In genomic region chr3:161915283-161915682, GRCh38 we compare ENCODE assay signal across 17 cellular contexts.
DNase-seq lines count a peak whose midpoint lies in the region; ATAC-seq, FAIRE-seq and TF ChIP-seq lines count a peak whose summit lies in the region.
"Had no signal": no experiment of that assay in that cellular context is flagged by ENCODE, and none has a peak within 500 bp of the region (broad histone marks: within the 10 kb centered on the region; RNA-seq: fewer than 3 reads in every experiment).

No MANE protein-coding gene starts in this region.

- H3K9me2 ChIP-seq in GM23338 (ENCODE audit: insufficient read depth), result no peaks in the 10 kb centered on the region

- H3K27ac Mint-ChIP-seq in GM23338 (no peak overlapping the region), astrocyte (ENCODE audit: unreplicated experiment) (no peak overlapping the region)
- H3K27ac Mint-ChIP-seq: mesothelial cell of epicardium; stimulated activated naive CD8-positive, alpha-beta T cell treated with anti-CD3 and anti-CD28 coated beads, Interleukin-15, amount 100 ng/mL, for 72 hours had no signal

- no peak overlapping the region for H3K27ac ChIP-seq in GM23338 (ENCODE audit: low read depth)
- peak overlapping the region; percentile 81 for H3K27ac ChIP-seq in astrocyte (ENCODE audit: low read depth, low read length)
- H3K27ac ChIP-seq in neuronal stem cell (replicated peaks; ENCODE audit: low read length), result no peak overlapping the region
- H3K27ac ChIP-seq: C4-2B, cardiac muscle cell, gastrocnemius medialis had no signal

- no peak overlapping the region for H2BK5ac ChIP-seq in neuronal stem cell (ENCODE audit: low read length)

- FAIRE-seq in astrocyte (lab: Jason Lieb, UNC), result no peak
- FAIRE-seq: endometrium had no signal

- H3K4me2 ChIP-seq in GM23338 (no peak overlapping the region), astrocyte (ENCODE audit: low read length) (peak overlapping the region; percentile 73), neuronal stem cell (ENCODE audit: insufficient read depth, low read length, poor library complexity, severe bottlenecking) (no peak overlapping the region)

- no peak for TF ChIP-seq CTCF in GM23338 (conservative IDR thresholded peaks at IDR 0.05; ENCODE audit: low read depth in 2 of 2)
- no peak for TF ChIP-seq CTCF in astrocyte (IDR thresholded peaks at IDR 0.05; ENCODE audit: insufficient read depth, low read depth, low read length)
- no peak for TF ChIP-seq CTCF in lower leg skin (IDR thresholded peaks at IDR 0.05)

- H3K9me3 ChIP-seq in astrocyte (ENCODE audit: insufficient read depth, low read depth, low read length) (peaks cover 5% of the 10 kb centered on the region), neuronal stem cell (replicated peaks in 1 of 2; ENCODE audit: control insufficient read depth in 2 of 2, insufficient read depth in 1 of 2, low read depth in 1 of 2, low read length in 2 of 2) (peaks cover 0 to 4% of the 10 kb centered on the region in 2 donors)
- H3K9me3 ChIP-seq: gastrocnemius medialis had no signal

- H3K9ac ChIP-seq in astrocyte (ENCODE audit: low read length) (peak overlapping the region; percentile 65), neuronal stem cell (ENCODE audit: low read depth, low read length, poor library complexity) (no peak overlapping the region)

- intact Hi-C loops in lower leg skin (cut with DNase I; ENCODE audit: low total_unique reads), result no loop called here

- H3K18ac ChIP-seq in neuronal stem cell (ENCODE audit: low read length), result no peak overlapping the region

- H3K36me3 ChIP-seq in GM23338 (ENCODE audit: insufficient read depth), result no peaks in the 10 kb centered on the region
- no peaks in the 10 kb centered on the region for H3K36me3 ChIP-seq in astrocyte (ENCODE audit: insufficient read depth, low read length)
- no peaks in the 10 kb centered on the region for H3K36me3 ChIP-seq in neuronal stem cell (replicated peaks in 1 of 2; ENCODE audit: control insufficient read depth in 2 of 2, insufficient read depth in 2 of 2, low read length in 2 of 2)
- H3K36me3 ChIP-seq: cardiac muscle cell, gastrocnemius medialis had no signal

- no peaks in the 10 kb centered on the region for H3K79me1 ChIP-seq in neuronal stem cell (ENCODE audit: low read depth, low read length)

- H3F3A ChIP-seq in GM23338 (replicated peaks; ENCODE audit: low read depth), result no peaks in the 10 kb centered on the region

- H4K20me1 ChIP-seq in GM23338 (replicated peaks; ENCODE audit: insufficient read depth), result no peaks in the 10 kb centered on the region
- no peaks in the 10 kb centered on the region for H4K20me1 ChIP-seq in astrocyte (ENCODE audit: insufficient read depth, low read length)

- WGBS in neuronal stem cell (ENCODE audit: extremely low coverage in 2 of 2, insufficient read length in 2 of 2, insufficient replicate concordance in 1 of 2), 2 donors, result no CpG with 5 or more reads among the region's 4 CpGs
- 56 to 57% methylated on average over 4 of the region's 4 CpGs for WGBS in lower leg skin, 2 donors

- no peak overlapping the region for H2BK120ac ChIP-seq in neuronal stem cell (ENCODE audit: low read depth, low read length)

- H3K4me1 ChIP-seq in GM23338 (ENCODE audit: insufficient read depth), result no peaks in the 10 kb centered on the region
- peaks cover 20% of the 10 kb centered on the region for H3K4me1 ChIP-seq in astrocyte (ENCODE audit: insufficient read depth, low read length)
- peaks cover 0 to 10% of the 10 kb centered on the region in 2 donors for H3K4me1 ChIP-seq in neuronal stem cell (ENCODE audit: control insufficient read depth in 2 of 2, insufficient read depth in 1 of 2, low read depth in 1 of 2, low read length in 2 of 2)
- H3K4me1 ChIP-seq: gastrocnemius medialis had no signal

- 0 out of 2 replicates have a peak overlapping the region, but pooled peaks have one; percentile 18 for H2AFZ ChIP-seq in GM23338
- H2AFZ ChIP-seq in astrocyte (ENCODE audit: low read depth, low read length), result peak overlapping the region; percentile 36
- H2AFZ ChIP-seq in neuronal stem cell (ENCODE audit: low read length), result peak overlapping the region; percentile 84

- H3K79me2 ChIP-seq in GM23338 (replicated peaks; ENCODE audit: insufficient read depth) (no peaks in the 10 kb centered on the region), astrocyte (ENCODE audit: insufficient read depth, low read length) (no peaks in the 10 kb centered on the region)

- H3K4me3 Mint-ChIP-seq in GM23338 (no peak overlapping the region), astrocyte (ENCODE audit: unreplicated experiment) (no peak overlapping the region)
- H3K4me3 Mint-ChIP-seq: mesothelial cell of epicardium; stimulated activated naive CD8-positive, alpha-beta T cell treated with anti-CD3 and anti-CD28 coated beads, Interleukin-15, amount 100 ng/mL, for 72 hours had no signal

- peaks cover 2% of the 10 kb centered on the region for H3K27me3 Mint-ChIP-seq in GM23338 (ENCODE audit: insufficient read depth, low read depth, poor library complexity)
- H3K27me3 Mint-ChIP-seq in astrocyte (ENCODE audit: low read depth, unreplicated experiment), result no peaks in the 10 kb centered on the region
- H3K27me3 Mint-ChIP-seq: stimulated activated naive CD8-positive, alpha-beta T cell treated with anti-CD3 and anti-CD28 coated beads, Interleukin-15, amount 100 ng/mL, for 72 hours had no signal

- H3K27me3 ChIP-seq in GM23338 (ENCODE audit: insufficient read depth) (no peaks in the 10 kb centered on the region), astrocyte (ENCODE audit: insufficient read depth, low read length) (no peaks in the 10 kb centered on the region), neuronal stem cell (ENCODE audit: control insufficient read depth in 3 of 3, insufficient read depth in 3 of 3, low read depth in 1 of 3, low read length in 3 of 3) (no peaks in the 10 kb centered on the region)
- H3K27me3 ChIP-seq: cardiac muscle cell, gastrocnemius medialis had no signal

- H2AK5ac ChIP-seq in neuronal stem cell (ENCODE audit: low read depth, low read length), result no peak overlapping the region

- no peak overlapping the region for H2BK12ac ChIP-seq in neuronal stem cell (ENCODE audit: low read length)

- H3K36me3 Mint-ChIP-seq in GM23338 (ENCODE audit: low read depth) (peaks cover 17% of the 10 kb centered on the region; the same call in 2 of the 3 replicates), astrocyte (ENCODE audit: low read depth, unreplicated experiment) (no peaks in the 10 kb centered on the region)
- H3K36me3 Mint-ChIP-seq: mesothelial cell of epicardium had no signal

- H3K4ac ChIP-seq in neuronal stem cell (ENCODE audit: low read length), result no peak overlapping the region

- no peak for TF ChIP-seq POLR2A in lower leg skin (IDR thresholded peaks at IDR 0.05)

- H3K14ac ChIP-seq in neuronal stem cell (ENCODE audit: low read length), result no peak overlapping the region

- H3K9me3 Mint-ChIP-seq in GM23338, result peaks cover 20% of the 10 kb centered on the region; the same call in 2 of the 3 replicates
- H3K9me3 Mint-ChIP-seq in astrocyte (ENCODE audit: unreplicated experiment), result peaks cover 4% of the 10 kb centered on the region

- no peak for DNase-seq in GM23338 (ENCODE audit: low spot score)
- peak; percentile 12 for DNase-seq in NCI-H2081 treated with DMSO at 0.1 percent for 48 hours (lab: John Stamatoyannopoulos, UW)
- no peak for DNase-seq in astrocyte (ENCODE audit: low read depth)
- no peak for DNase-seq in neuronal stem cell (ENCODE audit: low spot score)
- no peak for DNase-seq in activated T-cell treated with anti-CD3 and anti-CD28 coated beads, Interleukin-2, amount 50 U/mL, for 1 hour
- DNase-seq in lower leg skin (ENCODE audit: low spot score in 2 of 2), result no peak
- no peak for DNase-seq in NCI-H526 treated with DMSO at 0.1 percent for 48 hours (lab: John Stamatoyannopoulos, UW)
- DNase-seq: activated naive CD4-positive, alpha-beta T cell treated with anti-CD3 and anti-CD28 coated beads, Interleukin-2, amount 50 U/mL, for 16 hours; DMS79 treated with DMSO at 0.1 percent for 48 hours; stimulated activated naive CD8-positive, alpha-beta T cell treated with anti-CD3 and anti-CD28 coated beads, Interleukin-15, amount 100 ng/mL, for 72 hours; T-helper 1 cell had no signal

- no peak overlapping the region for H4K8ac ChIP-seq in neuronal stem cell (ENCODE audit: low read depth, low read length)

- H3K4me3 ChIP-seq in GM23338 (no peak overlapping the region), astrocyte (ENCODE audit: insufficient read depth, low read depth, low read length) (no peak overlapping the region), neuronal stem cell (ENCODE audit: low read length in 2 of 2) (no peak overlapping the region), lower leg skin (ENCODE audit: low read depth, poor library complexity, severe bottlenecking) (no peak overlapping the region)
- H3K4me3 ChIP-seq: cardiac muscle cell, gastrocnemius medialis had no signal

- no peak overlapping the region for H3K23ac ChIP-seq in neuronal stem cell (ENCODE audit: low read depth, low read length, poor library complexity)

- no peak overlapping the region for H2BK15ac ChIP-seq in neuronal stem cell (ENCODE audit: low read length)

- no peak for ATAC-seq in GM23338
- ATAC-seq: activated CD4-positive, CD25-positive, alpha-beta regulatory T cell treated with anti-CD3 and anti-CD28 coated beads, Interleukin-2, amount 50 U/mL, for 24 hours; stimulated activated naive CD8-positive, alpha-beta T cell treated with anti-CD3 and anti-CD28 coated beads, Interleukin-15, amount 100 ng/mL, for 72 hours had no signal

- H3K4me1 Mint-ChIP-seq in GM23338 (peaks cover 6% of the 10 kb centered on the region; the same call in 1 of the 3 replicates), astrocyte (ENCODE audit: low read depth, unreplicated experiment) (peaks cover 19% of the 10 kb centered on the region)
- H3K4me1 Mint-ChIP-seq: stimulated activated naive CD8-positive, alpha-beta T cell treated with anti-CD3 and anti-CD28 coated beads, Interleukin-15, amount 100 ng/mL, for 72 hours had no signal

- no peak overlapping the region for H4K91ac ChIP-seq in neuronal stem cell (ENCODE audit: low read depth, low read length, poor library complexity)

Comparison
In these comparisons a context has a peak if more than half of its experiments do, and no peak if none do; other contexts are left out.
1. H2AFZ ChIP-seq: peak in every context shown above with its lines; median percentile 84 in neuronal stem cell; 36 in astrocyte; 18 in GM23338.